ENCODE assay signal across 2 cellular contexts in genomic region chr3:15722877-15723623, GRCh38.
TF ChIP-seq lines count a peak whose summit lies in the region.

No MANE protein-coding gene starts in this region.

TF ChIP-seq in A549, 52 proteins besides CTCF, POLR2A, EP300 and RAD21:
- no peak for TF ChIP-seq RFX5 (IDR thresholded peaks at IDR 0.05)
- no peak for TF ChIP-seq HOXB13 (CRISPR knock-in tag; IDR thresholded peaks at IDR 0.05; ENCODE audit: low read depth)
- no peak for TF ChIP-seq TP53 (CRISPR knock-in tag; IDR thresholded peaks at IDR 0.05)
- TF ChIP-seq CBX2 (IDR thresholded peaks at IDR 0.05; ENCODE audit: borderline replicate concordance, low read depth): no peak
- no peak for TF ChIP-seq USF2 (IDR thresholded peaks at IDR 0.05)
- no peak for TF ChIP-seq CBX8 (IDR thresholded peaks at IDR 0.05)
- TF ChIP-seq RCOR1 (IDR thresholded peaks at IDR 0.05; ENCODE audit: low read depth, low read length): no peak
- no peak for TF ChIP-seq MAX (IDR thresholded peaks at IDR 0.05)
- TF ChIP-seq HEYL (CRISPR knock-in tag; IDR thresholded peaks at IDR 0.05): no peak
- no peak for TF ChIP-seq ZFP36 (IDR thresholded peaks at IDR 0.05; ENCODE audit: borderline replicate concordance, partially characterized antibody)

TF ChIP-seq in IMR-90, 13 proteins besides CTCF, POLR2A, EP300 and RAD21:
- no peak for TF ChIP-seq NFE2L2 (IDR thresholded peaks at IDR 0.05; ENCODE audit: low read depth, low read length)
- no peak for TF ChIP-seq CEBPB (IDR thresholded peaks at IDR 0.05; ENCODE audit: low read depth, low read length)
- no peak for TF ChIP-seq MAFK (IDR thresholded peaks at IDR 0.05; ENCODE audit: low read depth, low read length)
- no peak for TF ChIP-seq USF2 (IDR thresholded peaks at IDR 0.05; ENCODE audit: low read depth, low read length)
- TF ChIP-seq ELK1 (IDR thresholded peaks at IDR 0.05; ENCODE audit: borderline replicate concordance, low read depth, low read length): no peak
- no peak for TF ChIP-seq RFX5 (IDR thresholded peaks at IDR 0.05; ENCODE audit: low read depth, low read length)
- no peak for TF ChIP-seq MXI1 (IDR thresholded peaks at IDR 0.05; ENCODE audit: borderline replicate concordance, low read depth, low read length)
- TF ChIP-seq SMC3 (IDR thresholded peaks at IDR 0.05; ENCODE audit: low read depth, low read length): no peak
- no peak for TF ChIP-seq BHLHE40 (IDR thresholded peaks at IDR 0.05; ENCODE audit: low read depth, low read length)
- TF ChIP-seq MAZ (IDR thresholded peaks at IDR 0.05; ENCODE audit: borderline replicate concordance, low read depth, low read length): no peak
- no peak for TF ChIP-seq CHD1 (IDR thresholded peaks at IDR 0.05; ENCODE audit: low read depth, low read length)
- TF ChIP-seq FOS (IDR thresholded peaks at IDR 0.05; ENCODE audit: low read depth, low read length): no peak
- TF ChIP-seq RCOR1 (IDR thresholded peaks at IDR 0.05; ENCODE audit: insufficient replicate concordance, low read length): no peak
